In the genomic region with DNA sequence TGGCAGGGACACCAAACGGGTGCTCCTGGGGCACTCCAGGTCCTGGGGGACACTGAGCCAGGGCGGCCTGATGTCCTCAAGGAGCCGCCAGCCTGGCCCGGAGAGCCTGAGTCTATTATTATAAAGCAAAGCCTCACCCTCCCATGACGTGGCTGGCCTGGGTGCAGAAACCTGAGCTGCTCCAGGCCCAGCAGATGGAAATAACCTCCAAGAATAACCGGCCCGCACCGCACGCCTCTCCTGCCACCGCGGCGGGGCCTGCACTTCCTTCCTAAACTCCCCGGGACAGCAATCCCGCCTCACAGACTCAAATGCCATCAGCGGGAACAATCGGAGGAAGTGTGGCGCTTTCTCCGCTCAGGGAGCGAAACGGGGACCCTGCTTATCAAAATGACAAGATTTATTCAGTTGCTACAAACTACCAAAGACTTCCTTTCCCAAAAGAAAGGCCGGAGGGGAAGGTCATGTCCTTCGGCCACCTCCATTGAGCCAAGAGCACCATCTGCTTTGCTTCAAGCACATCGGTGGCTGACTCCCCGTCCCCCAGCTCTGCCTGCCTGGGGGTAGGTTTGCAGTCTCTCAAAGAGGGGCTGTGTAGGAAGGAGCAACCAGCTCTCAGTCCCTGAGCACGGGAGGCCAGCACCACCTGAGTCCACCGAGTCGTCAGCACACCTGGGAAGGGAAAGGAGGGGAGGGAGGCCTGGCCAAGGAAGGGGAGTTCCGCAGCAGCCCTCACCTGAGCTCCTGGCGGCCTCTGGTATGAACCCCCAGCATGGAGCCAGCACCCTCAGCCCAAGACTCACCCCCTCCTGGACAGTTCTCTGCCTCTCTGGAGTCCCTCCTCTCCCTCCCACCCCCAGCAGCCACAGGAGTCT, we compare ENCODE assay signal across 10 cellular contexts.
DNase-seq lines count a peak whose midpoint lies in the region; ATAC-seq and TF ChIP-seq lines count a peak whose summit lies in the region.
"Had no signal": no experiment of that assay in that cellular context is flagged by ENCODE, and none has a peak within 500 bp of the region (broad histone marks: within the 10 kb centered on the region; RNA-seq: fewer than 3 reads in every experiment).

No MANE protein-coding gene starts in this region.

- TF ChIP-seq CTCF in choroid plexus epithelial cell (conservative IDR thresholded peaks at IDR 0.05; ENCODE audit: low read depth, low read length) (no peak), ovary (IDR thresholded peaks at IDR 0.05) (no peak), breast epithelium (IDR thresholded peaks at IDR 0.05) (no peak)

- H3K4me3 ChIP-seq in choroid plexus epithelial cell (ENCODE audit: low read depth, low read length) = peak overlapping the region; percentile 17
- no peak overlapping the region for H3K4me3 ChIP-seq in ovary
- no peak overlapping the region for H3K4me3 ChIP-seq in breast epithelium
- no peak overlapping the region for H3K4me3 ChIP-seq in CD8-positive, alpha-beta memory T cell (ENCODE audit: low read length)

- peak; percentile 82 for DNase-seq in choroid plexus epithelial cell (ENCODE audit: low read depth)
- peak; percentile 54 for DNase-seq in hepatic stellate cell (ENCODE audit: low spot score)
- peak; percentile 14 to 47 (median 28) for DNase-seq in ovary
- no peak for DNase-seq in breast epithelium (ENCODE audit: low spot score in 2 of 2)
- DNase-seq in CD8-positive, alpha-beta memory T cell = no peak
- DNase-seq in activated T-helper 1 cell treated with anti-CD3 and anti-CD28 coated beads, Interleukin-12 subunit alpha, Interleukin-12 subunit beta, Interleukin-2, Interleukin-4 antibody, amounts not matched to agents 30 ng/mL and 10 ng/mL and 1 ng/mL, durations not matched to agents 14 hours and 24 hours and 36 hours (ENCODE audit: low spot score) = no peak
- DNase-seq: NCI-H1105 treated with DMSO at 0.1 percent for 48 hours had no signal

- POLR2A ChIA-PET in CD8-positive, alpha-beta memory T cell (lab: Charles Lee) = no interaction called here

- H3K27me3 ChIP-seq in ovary = no peaks in the 10 kb centered on the region
- H3K27me3 ChIP-seq in breast epithelium = no peaks in the 10 kb centered on the region
- H3K27me3 ChIP-seq in CD8-positive, alpha-beta memory T cell (ENCODE audit: insufficient read depth, low read length, poor library complexity, severe bottlenecking) = no peaks in the 10 kb centered on the region

- H3K27me3 Mint-ChIP-seq in CD8-positive, alpha-beta memory T cell = peaks cover 18 to 25% of the 10 kb centered on the region in 2 donors
- peaks cover 5% of the 10 kb centered on the region for H3K27me3 Mint-ChIP-seq in activated T-helper 1 cell treated with anti-CD3 and anti-CD28 coated beads, Interleukin-12 subunit alpha, Interleukin-12 subunit beta, Interleukin-2, Interleukin-4 antibody, amounts not matched to agents 30 ng/mL and 10 ng/mL and 1 ng/mL, durations not matched to agents 14 hours and 24 hours and 36 hours (ENCODE audit: insufficient read depth)

- TF ChIP-seq EP300 in ovary (IDR thresholded peaks at IDR 0.05) = no peak

- H3K36me3 Mint-ChIP-seq in CD8-positive, alpha-beta memory T cell = no peaks in the 10 kb centered on the region
- H3K36me3 Mint-ChIP-seq in activated T-helper 1 cell treated with anti-CD3 and anti-CD28 coated beads, Interleukin-12 subunit alpha, Interleukin-12 subunit beta, Interleukin-2, Interleukin-4 antibody, amounts not matched to agents 30 ng/mL and 10 ng/mL and 1 ng/mL, durations not matched to agents 14 hours and 24 hours and 36 hours (ENCODE audit: low read depth) = no peaks in the 10 kb centered on the region
- H3K36me3 Mint-ChIP-seq: mesothelial cell of epicardium had no signal

- no peaks in the 10 kb centered on the region for H3K36me3 ChIP-seq in ovary
- no peaks in the 10 kb centered on the region for H3K36me3 ChIP-seq in breast epithelium
- H3K36me3 ChIP-seq in CD8-positive, alpha-beta memory T cell (ENCODE audit: insufficient read depth, low read length) = no peaks in the 10 kb centered on the region

- H3K4me1 ChIP-seq in ovary (ENCODE audit: insufficient read depth) = no peaks in the 10 kb centered on the region
- no peaks in the 10 kb centered on the region for H3K4me1 ChIP-seq in breast epithelium
- no peaks in the 10 kb centered on the region for H3K4me1 ChIP-seq in CD8-positive, alpha-beta memory T cell (ENCODE audit: insufficient read depth, low read length)

- WGBS in ovary, 3 donors = 53 to 63% (median 57%) methylated on average over 29 of the region's 29 CpGs

- no peak overlapping the region for H3K27ac Mint-ChIP-seq in CD8-positive, alpha-beta memory T cell
- no peak overlapping the region for H3K27ac Mint-ChIP-seq in activated T-helper 1 cell treated with anti-CD3 and anti-CD28 coated beads, Interleukin-12 subunit alpha, Interleukin-12 subunit beta, Interleukin-2, Interleukin-4 antibody, amounts not matched to agents 30 ng/mL and 10 ng/mL and 1 ng/mL, durations not matched to agents 14 hours and 24 hours and 36 hours
- H3K27ac Mint-ChIP-seq: mesothelial cell of epicardium had no signal

- no peak overlapping the region for H3K27ac ChIP-seq in ovary
- peak overlapping the region in 1 of 2 donors; percentile 71 for H3K27ac ChIP-seq in breast epithelium
- H3K27ac ChIP-seq in CD8-positive, alpha-beta memory T cell (ENCODE audit: low read depth, low read length) = no peak overlapping the region

- no peaks in the 10 kb centered on the region for H3K9me3 ChIP-seq in ovary
- H3K9me3 ChIP-seq in breast epithelium = no peaks in the 10 kb centered on the region
- no peaks in the 10 kb centered on the region for H3K9me3 ChIP-seq in CD8-positive, alpha-beta memory T cell (ENCODE audit: low read length)

- intact Hi-C loops in ovary (cut with DNase I) (no loop called here), breast epithelium (cut with DNase I; ENCODE audit: low total_unique reads) (no loop called here)
- intact Hi-C loops in activated T-helper 1 cell treated with anti-CD3 and anti-CD28 coated beads, Interleukin-12 subunit alpha, Interleukin-12 subunit beta, Interleukin-2, Interleukin-4 antibody, amounts not matched to agents 30 ng/mL and 10 ng/mL and 1 ng/mL, durations not matched to agents 14 hours and 24 hours and 36 hours (cut with micrococcal nuclease) = no loop called here

- CTCF ChIA-PET in CD8-positive, alpha-beta memory T cell (lab: Charles Lee) = no interaction called here

- TF ChIP-seq POLR2A in ovary (IDR thresholded peaks at IDR 0.05) (no peak), breast epithelium (IDR thresholded peaks at IDR 0.05) (no peak)

- no peaks in the 10 kb centered on the region for H3K4me1 Mint-ChIP-seq in CD8-positive, alpha-beta memory T cell
- no peaks in the 10 kb centered on the region for H3K4me1 Mint-ChIP-seq in activated T-helper 1 cell treated with anti-CD3 and anti-CD28 coated beads, Interleukin-12 subunit alpha, Interleukin-12 subunit beta, Interleukin-2, Interleukin-4 antibody, amounts not matched to agents 30 ng/mL and 10 ng/mL and 1 ng/mL, durations not matched to agents 14 hours and 24 hours and 36 hours (ENCODE audit: low read depth)

- ATAC-seq in GM19452 (IDR thresholded peaks at IDR 0.05; ENCODE audit: unreplicated experiment) = no peak
- ATAC-seq: SK-N-SH treated with all-trans-retinoic acid at 6 μM for 48 hours had no signal

- no peaks in the 10 kb centered on the region for H3K9me3 Mint-ChIP-seq in CD8-positive, alpha-beta memory T cell
- H3K9me3 Mint-ChIP-seq in activated T-helper 1 cell treated with anti-CD3 and anti-CD28 coated beads, Interleukin-12 subunit alpha, Interleukin-12 subunit beta, Interleukin-2, Interleukin-4 antibody, amounts not matched to agents 30 ng/mL and 10 ng/mL and 1 ng/mL, durations not matched to agents 14 hours and 24 hours and 36 hours = no peaks in the 10 kb centered on the region
- H3K9me3 Mint-ChIP-seq: mesothelial cell of epicardium had no signal

- no peak overlapping the region for H3K4me3 Mint-ChIP-seq in CD8-positive, alpha-beta memory T cell
- no peak overlapping the region for H3K4me3 Mint-ChIP-seq in activated T-helper 1 cell treated with anti-CD3 and anti-CD28 coated beads, Interleukin-12 subunit alpha, Interleukin-12 subunit beta, Interleukin-2, Interleukin-4 antibody, amounts not matched to agents 30 ng/mL and 10 ng/mL and 1 ng/mL, durations not matched to agents 14 hours and 24 hours and 36 hours
- H3K4me3 Mint-ChIP-seq: mesothelial cell of epicardium had no signal

Comparison
In these comparisons a context has a peak if more than half of its experiments do, and no peak if none do; other contexts are left out.
1. DNase-seq: peak in choroid plexus epithelial cell (single experiment), hepatic stellate cell (single experiment) and ovary (5 of 5); none in breast epithelium (0 of 2), CD8-positive, alpha-beta memory T cell (0 of 5) and activated T-helper 1 cell treated with anti-CD3 and anti-CD28 coated beads, Interleukin-12 subunit alpha, Interleukin-12 subunit beta, Interleukin-2, Interleukin-4 antibody, amounts not matched to agents 30 ng/mL and 10 ng/mL and 1 ng/mL, durations not matched to agents 14 hours and 24 hours and 36 hours (single experiment).